Comparison of ENCODE assay signal across 1 cellular context in genomic region chr2:85914525-85914881, GRCh38.
TF ChIP-seq lines count a peak whose summit lies in the region.

No MANE protein-coding gene starts in this region.

TF ChIP-seq in K562, 482 proteins besides CTCF, POLR2A, EP300 and RAD21 (continued from another document):
- TF ChIP-seq ARID4B (CRISPR knock-in tag; IDR thresholded peaks at IDR 0.05) (no peak), MLLT1 (IDR thresholded peaks at IDR 0.05) (no peak), HMGN3 (IDR thresholded peaks at IDR 0.05; ENCODE audit: borderline replicate concordance, extremely low read depth, insufficient read length, low read depth, low read length) (no peak), ZC3H11A (IDR thresholded peaks at IDR 0.05; ENCODE audit: low read depth, low read length) (no peak), ZNF140 (CRISPR knock-in tag; IDR thresholded peaks at IDR 0.05) (no peak), ATF3 (IDR thresholded peaks at IDR 0.05) (peak; percentile 70; the same call in 1 of the 2 replicates), ATF3 (CRISPR knock-in tag; conservative IDR thresholded peaks at IDR 0.05) (no peak), TCF15 (CRISPR knock-in tag; IDR thresholded peaks at IDR 0.05) (no peak), ID3 (CRISPR knock-in tag; IDR thresholded peaks at IDR 0.05) (no peak), ID3 (tag; IDR thresholded peaks at IDR 0.05) (no peak), NCOA6 (IDR thresholded peaks at IDR 0.05) (no peak), ZFP91 (CRISPR knock-in tag; IDR thresholded peaks at IDR 0.05) (no peak), RUNX1 (IDR thresholded peaks at IDR 0.05; ENCODE audit: low read depth) (no peak), FUS (optimal IDR thresholded peaks at IDR 0.05; ENCODE audit: low read depth, low read length) (no peak), CREB3 (tag; conservative IDR thresholded peaks at IDR 0.05; ENCODE audit: low read depth) (no peak), RBM34 (IDR thresholded peaks at IDR 0.05; ENCODE audit: borderline replicate concordance, insufficient read depth, low read length) (no peak)
